In the genomic region with DNA sequence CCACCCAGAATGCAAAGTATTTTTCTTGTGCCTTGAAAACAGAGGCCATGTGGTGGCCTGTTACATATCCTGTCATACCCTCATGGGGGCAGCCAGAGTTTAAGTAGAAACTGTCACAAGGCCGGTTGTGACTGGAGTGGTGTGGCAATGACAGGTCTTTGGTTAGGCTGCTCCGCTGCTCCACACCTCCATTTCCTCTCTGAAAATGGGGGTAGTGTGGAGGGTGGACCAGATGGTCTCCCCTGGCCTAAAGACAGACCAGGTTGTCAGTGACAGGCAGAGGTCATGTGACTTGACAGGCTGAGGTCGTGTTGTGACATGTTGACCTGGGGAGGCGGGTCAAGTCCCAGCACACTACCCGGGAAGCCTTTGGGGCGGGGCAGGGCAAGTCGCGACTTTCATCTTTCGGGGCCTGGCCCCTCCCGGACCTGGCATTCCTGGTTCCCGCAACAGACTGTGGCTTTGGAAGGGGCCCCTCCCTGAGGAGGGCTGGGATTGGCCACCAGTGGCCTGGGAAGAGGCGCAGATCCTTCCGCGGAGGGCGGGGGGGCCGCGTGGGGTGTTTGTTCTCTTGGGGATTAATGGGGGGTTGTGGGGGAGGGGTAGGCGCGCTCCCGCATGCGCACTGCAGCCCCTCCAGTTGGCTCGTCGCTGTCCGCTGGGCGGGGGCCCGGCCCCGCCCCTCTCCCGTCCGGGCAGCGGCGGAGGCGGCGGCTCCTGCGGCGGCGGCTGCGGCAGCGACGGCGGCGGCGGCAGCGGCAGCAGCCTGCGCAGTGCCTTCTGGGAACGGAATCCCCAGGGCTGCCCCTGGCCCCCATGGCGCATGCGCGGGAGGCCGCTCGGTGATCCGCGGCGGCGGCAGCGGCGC, we compare ENCODE assay signal across 1 cellular context.
TF ChIP-seq lines count a peak whose summit lies in the region.

A gene with protein sequence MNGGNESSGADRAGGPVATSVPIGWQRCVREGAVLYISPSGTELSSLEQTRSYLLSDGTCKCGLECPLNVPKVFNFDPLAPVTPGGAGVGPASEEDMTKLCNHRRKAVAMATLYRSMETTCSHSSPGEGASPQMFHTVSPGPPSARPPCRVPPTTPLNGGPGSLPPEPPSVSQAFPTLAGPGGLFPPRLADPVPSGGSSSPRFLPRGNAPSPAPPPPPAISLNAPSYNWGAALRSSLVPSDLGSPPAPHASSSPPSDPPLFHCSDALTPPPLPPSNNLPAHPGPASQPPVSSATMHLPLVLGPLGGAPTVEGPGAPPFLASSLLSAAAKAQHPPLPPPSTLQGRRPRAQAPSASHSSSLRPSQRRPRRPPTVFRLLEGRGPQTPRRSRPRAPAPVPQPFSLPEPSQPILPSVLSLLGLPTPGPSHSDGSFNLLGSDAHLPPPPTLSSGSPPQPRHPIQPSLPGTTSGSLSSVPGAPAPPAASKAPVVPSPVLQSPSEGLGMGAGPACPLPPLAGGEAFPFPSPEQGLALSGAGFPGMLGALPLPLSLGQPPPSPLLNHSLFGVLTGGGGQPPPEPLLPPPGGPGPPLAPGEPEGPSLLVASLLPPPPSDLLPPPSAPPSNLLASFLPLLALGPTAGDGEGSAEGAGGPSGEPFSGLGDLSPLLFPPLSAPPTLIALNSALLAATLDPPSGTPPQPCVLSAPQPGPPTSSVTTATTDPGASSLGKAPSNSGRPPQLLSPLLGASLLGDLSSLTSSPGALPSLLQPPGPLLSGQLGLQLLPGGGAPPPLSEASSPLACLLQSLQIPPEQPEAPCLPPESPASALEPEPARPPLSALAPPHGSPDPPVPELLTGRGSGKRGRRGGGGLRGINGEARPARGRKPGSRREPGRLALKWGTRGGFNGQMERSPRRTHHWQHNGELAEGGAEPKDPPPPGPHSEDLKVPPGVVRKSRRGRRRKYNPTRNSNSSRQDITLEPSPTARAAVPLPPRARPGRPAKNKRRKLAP (plus strand): TSS at position 806 of the 868 bp plus-strand sequence. CDS start 1,480 bp downstream, outside the sequence.

TF ChIP-seq in IMR-90, 13 proteins besides CTCF, POLR2A, EP300 and RAD21 (continued from another document):
- peak; percentile 78; the same call in 1 of the 2 replicates for TF ChIP-seq MXI1 (IDR thresholded peaks at IDR 0.05; ENCODE audit: borderline replicate concordance, low read depth, low read length)
- TF ChIP-seq MAZ (IDR thresholded peaks at IDR 0.05; ENCODE audit: borderline replicate concordance, low read depth, low read length) = peak; percentile 89
- no peak for TF ChIP-seq ELK1 (IDR thresholded peaks at IDR 0.05; ENCODE audit: borderline replicate concordance, low read depth, low read length)
- TF ChIP-seq RCOR1 (IDR thresholded peaks at IDR 0.05; ENCODE audit: insufficient replicate concordance, low read length) = no peak
- 0 out of 2 replicates have a peak, but pooled peaks have one; percentile 12 for TF ChIP-seq CEBPB (IDR thresholded peaks at IDR 0.05; ENCODE audit: low read depth, low read length)
- TF ChIP-seq FOS (IDR thresholded peaks at IDR 0.05; ENCODE audit: low read depth, low read length) = no peak
- TF ChIP-seq MAFK (IDR thresholded peaks at IDR 0.05; ENCODE audit: low read depth, low read length) = no peak
- TF ChIP-seq, protein P1, sequence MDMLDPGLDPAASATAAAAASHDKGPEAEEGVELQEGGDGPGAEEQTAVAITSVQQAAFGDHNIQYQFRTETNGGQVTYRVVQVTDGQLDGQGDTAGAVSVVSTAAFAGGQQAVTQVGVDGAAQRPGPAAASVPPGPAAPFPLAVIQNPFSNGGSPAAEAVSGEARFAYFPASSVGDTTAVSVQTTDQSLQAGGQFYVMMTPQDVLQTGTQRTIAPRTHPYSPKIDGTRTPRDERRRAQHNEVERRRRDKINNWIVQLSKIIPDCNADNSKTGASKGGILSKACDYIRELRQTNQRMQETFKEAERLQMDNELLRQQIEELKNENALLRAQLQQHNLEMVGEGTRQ (IDR thresholded peaks at IDR 0.05; ENCODE audit: low read depth, low read length) = peak; percentile 65; the same call in 1 of the 2 replicates
- no peak for TF ChIP-seq CHD1 (IDR thresholded peaks at IDR 0.05; ENCODE audit: low read depth, low read length)
- no peak for TF ChIP-seq NFE2L2 (IDR thresholded peaks at IDR 0.05; ENCODE audit: low read depth, low read length)
